Comparison of ENCODE assay signal across 18 cellular contexts in the genomic region with DNA sequence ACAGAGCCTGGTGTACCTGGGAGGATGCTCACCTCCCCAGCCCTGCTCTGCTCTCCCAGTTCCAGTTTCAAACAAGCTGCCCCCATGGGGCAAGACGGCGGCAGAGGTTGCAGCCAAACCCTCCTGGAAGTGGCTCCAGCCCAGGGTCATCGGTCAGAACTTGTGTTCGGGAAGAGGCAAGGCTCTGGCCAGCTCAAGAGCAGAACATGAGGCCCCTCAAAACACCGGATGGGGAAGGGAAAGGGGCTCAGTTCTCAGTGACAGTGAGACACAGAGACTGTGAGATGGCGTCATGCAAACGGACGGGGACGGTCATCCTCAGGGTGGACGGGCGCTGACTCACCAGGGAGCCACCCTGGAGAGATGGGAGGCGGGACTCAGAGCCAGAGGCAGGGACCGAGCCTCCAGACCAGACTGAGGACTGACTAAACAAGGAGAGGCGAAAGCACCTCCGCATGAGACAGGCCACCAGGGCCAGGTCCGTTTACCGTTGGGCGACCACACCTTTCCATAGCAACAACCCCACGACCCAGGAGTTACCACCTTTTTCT.
A peak's percentile ranks its signal among the peaks of the same experiment; 100 is the strongest.
DNase-seq lines count a peak whose midpoint lies in the region; ATAC-seq, FAIRE-seq and TF ChIP-seq lines count a peak whose summit lies in the region.
"Had no signal": no experiment of that assay in that cellular context is flagged by ENCODE, and none has a peak within 500 bp of the region (broad histone marks: within the 10 kb centered on the region; RNA-seq: fewer than 3 reads in every experiment).

No MANE protein-coding gene starts in this region.

- H3K9me3 ChIP-seq in astrocyte (ENCODE audit: insufficient read depth, low read depth, low read length) (peaks cover 6% of the 10 kb centered on the region), colonic mucosa (no peaks in the 10 kb centered on the region)
- H3K9me3 ChIP-seq: mucosa of descending colon, SJCRH30 had no signal

- no peak for ATAC-seq in sciatic nerve
- ATAC-seq: mucosa of descending colon had no signal

- H3K4me1 ChIP-seq in astrocyte (ENCODE audit: insufficient read depth, low read length) (no peaks in the 10 kb centered on the region), colonic mucosa (no peaks in the 10 kb centered on the region)
- H3K4me1 ChIP-seq: SJCRH30 had no signal

- peaks cover 12% of the 10 kb centered on the region for H3K4me1 Mint-ChIP-seq in astrocyte (ENCODE audit: low read depth, unreplicated experiment)
- H3K4me1 Mint-ChIP-seq in T-helper 2 cell treated with Interferon-gamma antibody and Interleukin-4, amounts not matched to agents 5 μg/mL and 100 μg/mL, for 36 hours (ENCODE audit: low read depth) = no peaks in the 10 kb centered on the region

- no peak for FAIRE-seq in astrocyte (lab: Jason Lieb, UNC)
- FAIRE-seq: endometrium had no signal

- no peak overlapping the region for H3K4me2 ChIP-seq in astrocyte (ENCODE audit: low read length)

- no peaks in the 10 kb centered on the region for H3K36me3 ChIP-seq in astrocyte (ENCODE audit: insufficient read depth, low read length)
- no peaks in the 10 kb centered on the region for H3K36me3 ChIP-seq in colonic mucosa
- H3K36me3 ChIP-seq: SJCRH30 had no signal

- H3K4me3 Mint-ChIP-seq in astrocyte (ENCODE audit: unreplicated experiment) = no peak overlapping the region
- no peak overlapping the region for H3K4me3 Mint-ChIP-seq in T-helper 2 cell treated with Interferon-gamma antibody and Interleukin-4, amounts not matched to agents 5 μg/mL and 100 μg/mL, for 36 hours

- peaks cover 4% of the 10 kb centered on the region for H3K27me3 ChIP-seq in astrocyte (ENCODE audit: insufficient read depth, low read length)
- peaks cover 6% of the 10 kb centered on the region for H3K27me3 ChIP-seq in colonic mucosa
- H3K27me3 ChIP-seq: SJCRH30 had no signal

- H3K79me2 ChIP-seq in astrocyte (ENCODE audit: insufficient read depth, low read length) = no peaks in the 10 kb centered on the region

- intact Hi-C loops in sciatic nerve (cut with DNase I) (no loop called here), colonic mucosa (cut with DNase I) (no loop called here)

- H2AFZ ChIP-seq in astrocyte (ENCODE audit: low read depth, low read length) = no peak overlapping the region

- H3K27ac ChIP-seq in astrocyte (ENCODE audit: low read depth, low read length) (no peak overlapping the region), colonic mucosa (no peak overlapping the region)
- H3K27ac ChIP-seq: SJCRH30 had no signal

- peak overlapping the region; percentile 14 for H3K27ac Mint-ChIP-seq in astrocyte (ENCODE audit: unreplicated experiment)
- H3K27ac Mint-ChIP-seq in T-helper 2 cell treated with Interferon-gamma antibody and Interleukin-4, amounts not matched to agents 5 μg/mL and 100 μg/mL, for 36 hours = no peak overlapping the region

- DNase-seq in Caki2 (ENCODE audit: low read depth) = peak; percentile 93
- peak; percentile 45 for DNase-seq in HT1080 (ENCODE audit: low read depth)
- no peak for DNase-seq in astrocyte (ENCODE audit: low read depth)
- DNase-seq in sciatic nerve (ENCODE audit: low spot score) = peak; percentile 31
- DNase-seq in NCI-H82 treated with DMSO at 0.1 percent for 48 hours (lab: John Stamatoyannopoulos, UW; ENCODE audit: unreplicated experiment) = no peak
- DNase-seq in T-helper 2 cell treated with Interferon-gamma antibody and Interleukin-4, amounts not matched to agents 5 μg/mL and 100 μg/mL, for 36 hours (ENCODE audit: low spot score) = no peak
- no peak for DNase-seq in colonic mucosa
- DNase-seq in stimulated activated CD4-positive, alpha-beta T cell treated with anti-CD3 and anti-CD28 coated beads, Interleukin-4, amount 100 ng/mL, for 24 hours = no peak
- DNase-seq: activated gamma-delta T cell treated with Interleukin-2 at 50 U/mL for 16 hours, HCEC 1CT, hippocampal formation, kidney glomerular epithelial cell, NCI-H1694 treated with DMSO at 0.1 percent for 48 hours, nucleus accumbens, SJCRH30, T-helper 9 cell had no signal

- TF ChIP-seq CTCF in astrocyte (IDR thresholded peaks at IDR 0.05; ENCODE audit: insufficient read depth, low read depth, low read length) (no peak), colonic mucosa (IDR thresholded peaks at IDR 0.05) (no peak)

- peaks cover 8% of the 10 kb centered on the region for H3K9me3 Mint-ChIP-seq in astrocyte (ENCODE audit: unreplicated experiment)
- H3K9me3 Mint-ChIP-seq in T-helper 2 cell treated with Interferon-gamma antibody and Interleukin-4, amounts not matched to agents 5 μg/mL and 100 μg/mL, for 36 hours = peaks cover 4% of the 10 kb centered on the region

- H3K9ac ChIP-seq in astrocyte (ENCODE audit: low read length) = no peak overlapping the region
- no peak overlapping the region for H3K9ac ChIP-seq in colonic mucosa (ENCODE audit: low read depth in 2 of 2, low read length in 2 of 2)

- H3K27me3 Mint-ChIP-seq in astrocyte (ENCODE audit: low read depth, unreplicated experiment) = peaks cover 46% of the 10 kb centered on the region
- peaks cover 2% of the 10 kb centered on the region for H3K27me3 Mint-ChIP-seq in T-helper 2 cell treated with Interferon-gamma antibody and Interleukin-4, amounts not matched to agents 5 μg/mL and 100 μg/mL, for 36 hours (ENCODE audit: low read depth)

- H3K36me3 Mint-ChIP-seq in astrocyte (ENCODE audit: low read depth, unreplicated experiment) = peaks cover 3% of the 10 kb centered on the region
- H3K36me3 Mint-ChIP-seq in T-helper 2 cell treated with Interferon-gamma antibody and Interleukin-4, amounts not matched to agents 5 μg/mL and 100 μg/mL, for 36 hours (ENCODE audit: low read depth) = no peaks in the 10 kb centered on the region

- in situ Hi-C loops in Caki2 (cut with HindIII; ENCODE audit: low pct_unique_long_range_greater_than_20kb, low sequenced_read_pairs) = no loop called here

- H4K20me1 ChIP-seq in astrocyte (ENCODE audit: insufficient read depth, low read length) = no peaks in the 10 kb centered on the region

- no peak overlapping the region for H3K4me3 ChIP-seq in astrocyte (ENCODE audit: insufficient read depth, low read depth, low read length)
- no peak overlapping the region for H3K4me3 ChIP-seq in colonic mucosa
- H3K4me3 ChIP-seq: mucosa of descending colon, SJCRH30 had no signal

Comparison
In these comparisons a context has a peak if more than half of its experiments do, and no peak if none do; other contexts are left out.
1. DNase-seq: peak in Caki2 (single experiment), HT1080 (single experiment) and sciatic nerve (single experiment); none in astrocyte (single experiment), NCI-H82 treated with DMSO at 0.1 percent for 48 hours (single experiment), T-helper 2 cell treated with Interferon-gamma antibody and Interleukin-4, amounts not matched to agents 5 μg/mL and 100 μg/mL, for 36 hours (single experiment), colonic mucosa (single experiment) and stimulated activated CD4-positive, alpha-beta T cell treated with anti-CD3 and anti-CD28 coated beads, Interleukin-4, amount 100 ng/mL, for 24 hours (single experiment).